3 cellular contexts compared by ENCODE assay signal in the genomic region with DNA sequence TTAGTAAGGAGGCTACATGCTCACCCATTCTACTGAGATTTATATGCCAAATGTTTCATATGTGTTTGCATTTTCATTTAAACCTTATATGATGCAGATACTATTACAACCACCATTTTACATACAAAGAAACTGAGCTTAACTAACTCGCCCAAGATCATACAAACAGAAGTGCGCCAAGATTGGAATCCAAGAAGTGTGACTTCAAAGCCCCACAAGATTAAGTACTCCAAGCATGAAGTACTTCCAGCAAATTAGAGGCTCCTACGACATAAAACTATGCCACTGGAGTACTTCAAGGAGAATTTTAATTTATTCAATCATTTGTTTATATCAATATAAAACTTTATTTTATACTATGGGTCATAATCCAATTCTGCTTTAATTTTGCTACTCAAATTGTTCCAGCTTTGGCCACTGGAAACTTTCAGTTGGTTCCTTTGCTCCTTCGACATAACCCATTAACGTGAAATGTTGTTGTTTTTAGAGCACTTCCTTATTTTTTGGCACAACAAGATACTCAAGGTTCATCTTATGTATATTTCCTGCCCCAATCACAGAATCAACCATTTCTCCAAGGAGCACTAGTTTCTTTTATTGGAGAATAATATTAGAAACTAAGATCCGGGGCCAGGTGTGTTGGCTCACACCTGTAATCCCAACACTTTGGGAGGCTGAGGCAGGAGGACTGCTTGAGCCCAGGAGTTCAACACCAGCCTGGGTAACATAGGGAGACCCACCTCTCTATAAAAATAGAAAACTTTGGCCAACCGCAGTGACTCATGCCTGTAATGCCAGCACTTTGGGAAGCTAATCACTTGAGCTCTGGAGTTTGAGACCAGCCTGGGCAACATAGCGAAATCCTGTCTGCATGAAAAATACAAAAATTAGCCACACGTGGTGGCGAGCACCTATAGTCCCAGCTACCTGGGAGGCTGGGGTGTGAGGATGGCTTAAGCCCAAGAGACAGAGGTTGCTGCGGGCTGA.
TF ChIP-seq lines count a peak whose summit lies in the region.

No MANE protein-coding gene starts in this region.

TF ChIP-seq in SK-N-SH, 30 proteins besides CTCF, POLR2A, EP300 and RAD21:
- TF ChIP-seq FOSL2 (IDR thresholded peaks at IDR 0.05; ENCODE audit: borderline replicate concordance, low read depth) (no peak), RFX5 (IDR thresholded peaks at IDR 0.05; ENCODE audit: low read length) (no peak), GATA2 (CRISPR knock-in tag; IDR thresholded peaks at IDR 0.05) (no peak)

TF ChIP-seq in SK-N-SH treated with all-trans-retinoic acid at 6 μM for 48 hours, 23 proteins besides CTCF, POLR2A, EP300 and RAD21:
- TF ChIP-seq CSDC2 (CRISPR knock-in tag; IDR thresholded peaks at IDR 0.05) (no peak), RARB (CRISPR knock-in tag; IDR thresholded peaks at IDR 0.05) (no peak), ARNTL (CRISPR knock-in tag; IDR thresholded peaks at IDR 0.05; ENCODE audit: borderline replicate concordance, low read depth) (no peak), TOX (CRISPR knock-in tag; IDR thresholded peaks at IDR 0.05; ENCODE audit: borderline replicate concordance) (no peak), SNAI2 (CRISPR knock-in tag; IDR thresholded peaks at IDR 0.05) (no peak), ZFP3 (CRISPR knock-in tag; IDR thresholded peaks at IDR 0.05) (no peak), PATZ1 (CRISPR knock-in tag; IDR thresholded peaks at IDR 0.05; ENCODE audit: borderline replicate concordance) (no peak), ZFP30 (CRISPR knock-in tag; IDR thresholded peaks at IDR 0.05) (no peak), ESRRG (CRISPR knock-in tag; IDR thresholded peaks at IDR 0.05) (no peak)

TF ChIP-seq in endothelial cell of umbilical vein, 7 proteins besides CTCF, POLR2A, EP300 and RAD21:
- no peak for TF ChIP-seq MYC (IDR thresholded peaks at IDR 0.05; ENCODE audit: low read depth, low read length)
- TF ChIP-seq FOS (IDR thresholded peaks at IDR 0.05; ENCODE audit: borderline replicate concordance, insufficient read depth, low read length), result no peak
- no peak for TF ChIP-seq JUN (IDR thresholded peaks at IDR 0.05; ENCODE audit: borderline replicate concordance, insufficient read depth, insufficient read length, low read depth)
- TF ChIP-seq POLR2AphosphoS5 (IDR thresholded peaks at IDR 0.05; ENCODE audit: insufficient read depth, low read depth, low read length), result no peak
- TF ChIP-seq GATA2 (IDR thresholded peaks at IDR 0.05; ENCODE audit: insufficient read depth, insufficient read length, low read depth, low read length), result no peak
- no peak for TF ChIP-seq MAX (IDR thresholded peaks at IDR 0.05; ENCODE audit: insufficient read depth, insufficient read length)
- TF ChIP-seq EZH2 (IDR thresholded peaks at IDR 0.05; ENCODE audit: borderline replicate concordance, low read depth, low read length, severe bottlenecking), result no peak
